ENCODE assay signal across 1 cellular context in genomic region chr19:35759697-35760096, GRCh38.
TF ChIP-seq lines count a peak whose summit lies in the region.

No MANE protein-coding gene starts in this region.

TF ChIP-seq in HepG2, 621 proteins besides CTCF, POLR2A, EP300 and RAD21:
- TF ChIP-seq BRCA1 (CRISPR knock-in tag; IDR thresholded peaks at IDR 0.05) (no peak), REXO4 (CRISPR knock-in tag; IDR thresholded peaks at IDR 0.05; ENCODE audit: borderline replicate concordance) (no peak), ZNF367 (CRISPR knock-in tag; IDR thresholded peaks at IDR 0.05; ENCODE audit: borderline replicate concordance) (no peak), SALL2 (CRISPR knock-in tag; IDR thresholded peaks at IDR 0.05) (no peak), CREB1 (IDR thresholded peaks at IDR 0.05) (no peak), CREB1 (CRISPR knock-in tag; IDR thresholded peaks at IDR 0.05) (no peak), MTA1 (CRISPR knock-in tag; IDR thresholded peaks at IDR 0.05; ENCODE audit: borderline replicate concordance) (no peak), ZNF44 (CRISPR knock-in tag; IDR thresholded peaks at IDR 0.05) (no peak), ZBTB39 (CRISPR knock-in tag; IDR thresholded peaks at IDR 0.05) (no peak), E2F5 (CRISPR knock-in tag; conservative IDR thresholded peaks at IDR 0.05) (no peak), ZNF143 (CRISPR knock-in tag; IDR thresholded peaks at IDR 0.05) (no peak), CREB3 (CRISPR knock-in tag; IDR thresholded peaks at IDR 0.05) (no peak), IRX3 (CRISPR knock-in tag; IDR thresholded peaks at IDR 0.05; ENCODE audit: borderline replicate concordance, low read depth) (no peak), POLR2AphosphoS5 (IDR thresholded peaks at IDR 0.05; ENCODE audit: low read depth, low read length) (no peak), HDAC6 (IDR thresholded peaks at IDR 0.05; ENCODE audit: low read depth, low read length) (no peak), MED13 (CRISPR knock-in tag; IDR thresholded peaks at IDR 0.05) (no peak), MLX (CRISPR knock-in tag; IDR thresholded peaks at IDR 0.05) (no peak), EEA1 (CRISPR knock-in tag; IDR thresholded peaks at IDR 0.05; ENCODE audit: borderline replicate concordance) (no peak), NFE2 (CRISPR knock-in tag; IDR thresholded peaks at IDR 0.05) (no peak)
- TF ChIP-seq, protein P1, sequence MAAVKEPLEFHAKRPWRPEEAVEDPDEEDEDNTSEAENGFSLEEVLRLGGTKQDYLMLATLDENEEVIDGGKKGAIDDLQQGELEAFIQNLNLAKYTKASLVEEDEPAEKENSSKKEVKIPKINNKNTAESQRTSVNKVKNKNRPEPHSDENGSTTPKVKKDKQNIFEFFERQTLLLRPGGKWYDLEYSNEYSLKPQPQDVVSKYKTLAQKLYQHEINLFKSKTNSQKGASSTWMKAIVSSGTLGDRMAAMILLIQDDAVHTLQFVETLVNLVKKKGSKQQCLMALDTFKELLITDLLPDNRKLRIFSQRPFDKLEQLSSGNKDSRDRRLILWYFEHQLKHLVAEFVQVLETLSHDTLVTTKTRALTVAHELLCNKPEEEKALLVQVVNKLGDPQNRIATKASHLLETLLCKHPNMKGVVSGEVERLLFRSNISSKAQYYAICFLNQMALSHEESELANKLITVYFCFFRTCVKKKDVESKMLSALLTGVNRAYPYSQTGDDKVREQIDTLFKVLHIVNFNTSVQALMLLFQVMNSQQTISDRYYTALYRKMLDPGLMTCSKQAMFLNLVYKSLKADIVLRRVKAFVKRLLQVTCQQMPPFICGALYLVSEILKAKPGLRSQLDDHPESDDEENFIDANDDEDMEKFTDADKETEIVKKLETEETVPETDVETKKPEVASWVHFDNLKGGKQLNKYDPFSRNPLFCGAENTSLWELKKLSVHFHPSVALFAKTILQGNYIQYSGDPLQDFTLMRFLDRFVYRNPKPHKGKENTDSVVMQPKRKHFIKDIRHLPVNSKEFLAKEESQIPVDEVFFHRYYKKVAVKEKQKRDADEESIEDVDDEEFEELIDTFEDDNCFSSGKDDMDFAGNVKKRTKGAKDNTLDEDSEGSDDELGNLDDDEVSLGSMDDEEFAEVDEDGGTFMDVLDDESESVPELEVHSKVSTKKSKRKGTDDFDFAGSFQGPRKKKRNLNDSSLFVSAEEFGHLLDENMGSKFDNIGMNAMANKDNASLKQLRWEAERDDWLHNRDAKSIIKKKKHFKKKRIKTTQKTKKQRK (IDR thresholded peaks at IDR 0.05; ENCODE audit: low read length), result no peak
- TF ChIP-seq, protein P2, sequence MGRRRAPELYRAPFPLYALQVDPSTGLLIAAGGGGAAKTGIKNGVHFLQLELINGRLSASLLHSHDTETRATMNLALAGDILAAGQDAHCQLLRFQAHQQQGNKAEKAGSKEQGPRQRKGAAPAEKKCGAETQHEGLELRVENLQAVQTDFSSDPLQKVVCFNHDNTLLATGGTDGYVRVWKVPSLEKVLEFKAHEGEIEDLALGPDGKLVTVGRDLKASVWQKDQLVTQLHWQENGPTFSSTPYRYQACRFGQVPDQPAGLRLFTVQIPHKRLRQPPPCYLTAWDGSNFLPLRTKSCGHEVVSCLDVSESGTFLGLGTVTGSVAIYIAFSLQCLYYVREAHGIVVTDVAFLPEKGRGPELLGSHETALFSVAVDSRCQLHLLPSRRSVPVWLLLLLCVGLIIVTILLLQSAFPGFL (CRISPR knock-in tag; IDR thresholded peaks at IDR 0.05), result no peak
